Comparison of ENCODE assay signal across 21 cellular contexts in the genomic region with DNA sequence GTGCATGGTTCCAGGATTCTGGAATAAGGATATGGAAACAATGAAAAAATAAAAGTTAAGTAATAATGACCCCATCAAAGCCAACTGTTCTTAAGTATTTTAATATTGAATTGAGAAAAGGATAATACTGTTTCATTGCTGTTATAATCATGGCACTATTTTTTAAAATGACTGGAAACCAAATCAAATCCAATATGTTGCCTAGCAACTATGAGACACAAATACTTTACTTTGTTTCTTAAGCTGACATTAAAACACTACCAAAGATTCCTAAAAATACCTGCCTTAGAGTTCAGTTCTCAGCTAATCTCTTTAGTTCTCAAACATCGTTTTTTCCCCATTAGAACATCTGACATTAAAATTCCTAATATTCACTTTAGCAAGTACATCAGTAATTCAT.
DNase-seq lines count a peak whose midpoint lies in the region; TF ChIP-seq lines count a peak whose summit lies in the region.
"Had no signal": no experiment of that assay in that cellular context is flagged by ENCODE, and none has a peak within 500 bp of the region (broad histone marks: within the 10 kb centered on the region; RNA-seq: fewer than 3 reads in every experiment).

No MANE protein-coding gene starts in this region.

- no peak for TF ChIP-seq CTCF in esophagus muscularis mucosa (IDR thresholded peaks at IDR 0.05)
- TF ChIP-seq CTCF in nephron (IDR thresholded peaks at IDR 0.05; ENCODE audit: unreplicated experiment in 3 of 3), result no peak
- TF ChIP-seq CTCF in transverse colon (IDR thresholded peaks at IDR 0.05), result no peak

- H3K27me3 ChIP-seq in esophagus muscularis mucosa (no peaks in the 10 kb centered on the region), transverse colon (no peaks in the 10 kb centered on the region)
- H3K27me3 ChIP-seq: BLaER1, gastrocnemius medialis, upper lobe of right lung had no signal

- TF ChIP-seq EP300 in esophagus muscularis mucosa (IDR thresholded peaks at IDR 0.05), result no peak
- no peak for TF ChIP-seq EP300 in transverse colon (IDR thresholded peaks at IDR 0.05; ENCODE audit: low read depth)

- no peaks in the 10 kb centered on the region for H3K36me3 Mint-ChIP-seq in nephron (ENCODE audit: low read depth)
- H3K36me3 Mint-ChIP-seq: natural killer cell treated with Interleukin-12 subunit alpha and Interleukin-12 subunit beta and Interleukin-15 and Interleukin-18, amount 100 ng/mL, for 72 hours had no signal

- intact Hi-C loops in esophagus muscularis mucosa (cut with DNase I), result no loop called here
- intact Hi-C loops in transverse colon (cut with DNase I; ENCODE audit: low total_unique reads), result no loop called here

- no peaks in the 10 kb centered on the region for H3K36me3 ChIP-seq in esophagus muscularis mucosa
- H3K36me3 ChIP-seq in transverse colon, result no peaks in the 10 kb centered on the region
- H3K36me3 ChIP-seq: BLaER1, gastrocnemius medialis, upper lobe of right lung, WERI-Rb-1 had no signal

- H3K27me3 Mint-ChIP-seq in nephron (ENCODE audit: low read depth), result no peaks in the 10 kb centered on the region
- H3K27me3 Mint-ChIP-seq: progenitor cell of endocrine pancreas had no signal

- DNase-seq in M059J (ENCODE audit: low read depth) (peak; percentile 47), esophagus muscularis mucosa (ENCODE audit: extremely low spot score) (no peak), transverse colon (no peak), NCI-H146 treated with DMSO at 0.1 percent for 48 hours (lab: John Stamatoyannopoulos, UW; ENCODE audit: unreplicated experiment) (no peak), SHP77 treated with DMSO at 0.1 percent for 48 hours (lab: John Stamatoyannopoulos, UW) (no peak), NCI-H2081 (lab: John Stamatoyannopoulos, UW) (no peak), A172 (ENCODE audit: low spot score) (no peak)
- DNase-seq: activated CD8-positive, alpha-beta memory T cell treated with anti-CD3 and anti-CD28 coated beads, Interleukin-2, amount 50 U/mL, for 48 hours; activated effector memory CD4-positive, alpha-beta T cell treated with Interleukin-2 at 50 U/mL for 16 hours; activated naive CD8-positive, alpha-beta T cell treated with anti-CD3 and anti-CD28 coated beads, Interleukin-2, amount 50 U/mL, for 24 hours; gastrocnemius medialis; NCI-H1694 treated with DMSO at 0.1 percent for 48 hours; stimulated activated CD4-positive, alpha-beta T cell treated with anti-CD3 and anti-CD28 coated beads, Interleukin-4, amount 100 ng/mL, for 24 hours; upper lobe of right lung; WERI-Rb-1 had no signal

- no peak for TF ChIP-seq POLR2A in esophagus muscularis mucosa (IDR thresholded peaks at IDR 0.05; ENCODE audit: low read depth)
- TF ChIP-seq POLR2A in transverse colon (IDR thresholded peaks at IDR 0.05), result no peak

- H3K4me1 Mint-ChIP-seq in nephron, result peaks cover 23% of the 10 kb centered on the region
- H3K4me1 Mint-ChIP-seq: activated naive CD8-positive, alpha-beta T cell treated with anti-CD3 and anti-CD28 coated beads, Interleukin-2, amount 50 U/mL, for 24 hours had no signal

- peaks cover 0 to 75% (median 63%) of the 10 kb centered on the region in 4 donors for H3K4me1 ChIP-seq in esophagus muscularis mucosa
- H3K4me1 ChIP-seq in transverse colon, result peaks cover 0 to 6% (median 0%) of the 10 kb centered on the region in 4 donors
- H3K4me1 ChIP-seq: upper lobe of right lung had no signal

- in situ Hi-C loops in transverse colon (cut with MboI; ENCODE audit: low pct_ligation_motif_present in 1 of 4, low pct_unique_long_range_greater_than_20kb in 1 of 4, low sequenced_read_pairs in 3 of 4), result no loop called here

- no peaks in the 10 kb centered on the region for H3K9me3 Mint-ChIP-seq in nephron
- H3K9me3 Mint-ChIP-seq: activated naive CD8-positive, alpha-beta T cell treated with anti-CD3 and anti-CD28 coated beads, Interleukin-2, amount 50 U/mL, for 24 hours; natural killer cell treated with Interleukin-12 subunit alpha and Interleukin-12 subunit beta and Interleukin-15 and Interleukin-18, amount 100 ng/mL, for 72 hours; stimulated activated naive CD8-positive, alpha-beta T cell treated with anti-CD3 and anti-CD28 coated beads, Interleukin-15, Interleukin-2, amounts not matched to agents 100 ng/mL and 50 ng/mL, for 24 hours; T-helper 2 cell treated with Interferon-gamma antibody and Interleukin-4, amounts not matched to agents 5 μg/mL and 100 μg/mL, for 36 hours had no signal

- peak overlapping the region; percentile 76 to 80 (median 79) for H3K27ac ChIP-seq in esophagus muscularis mucosa (replicated peaks in 1 of 4)
- peak overlapping the region; percentile 21 to 60 (median 57) for H3K27ac ChIP-seq in transverse colon
- H3K27ac ChIP-seq: BLaER1, upper lobe of right lung, WERI-Rb-1 had no signal

- peak overlapping the region; percentile 76 to 82 (median 80) for H3K27ac Mint-ChIP-seq in nephron
- H3K27ac Mint-ChIP-seq: activated naive CD8-positive, alpha-beta T cell treated with anti-CD3 and anti-CD28 coated beads, Interleukin-2, amount 50 U/mL, for 24 hours; natural killer cell treated with Interleukin-12 subunit alpha and Interleukin-12 subunit beta and Interleukin-15 and Interleukin-18, amount 100 ng/mL, for 72 hours; progenitor cell of endocrine pancreas; stimulated activated naive CD8-positive, alpha-beta T cell treated with anti-CD3 and anti-CD28 coated beads, Interleukin-15, Interleukin-2, amounts not matched to agents 100 ng/mL and 50 ng/mL, for 24 hours; T-helper 2 cell treated with Interferon-gamma antibody and Interleukin-4, amounts not matched to agents 5 μg/mL and 100 μg/mL, for 36 hours had no signal

- H3K4me3 ChIP-seq in esophagus muscularis mucosa (peak overlapping the region in 1 of 4 donors; percentile 4), transverse colon (no peak overlapping the region)
- H3K4me3 ChIP-seq: BLaER1, gastrocnemius medialis, upper lobe of right lung had no signal

- H3K4me3 Mint-ChIP-seq in nephron, result peak overlapping the region in 1 of 3 experiments; percentile 3
- H3K4me3 Mint-ChIP-seq: activated naive CD8-positive, alpha-beta T cell treated with anti-CD3 and anti-CD28 coated beads, Interleukin-2, amount 50 U/mL, for 24 hours; natural killer cell treated with Interleukin-12 subunit alpha and Interleukin-12 subunit beta and Interleukin-15 and Interleukin-18, amount 100 ng/mL, for 72 hours; stimulated activated naive CD8-positive, alpha-beta T cell treated with anti-CD3 and anti-CD28 coated beads, Interleukin-15, Interleukin-2, amounts not matched to agents 100 ng/mL and 50 ng/mL, for 24 hours; T-helper 2 cell treated with Interferon-gamma antibody and Interleukin-4, amounts not matched to agents 5 μg/mL and 100 μg/mL, for 36 hours had no signal

- 21% methylated on average over 1 of the region's 1 CpG for WGBS in esophagus muscularis mucosa
- WGBS in transverse colon (ENCODE audit: low coverage in 1 of 2), 2 donors, result 57 to 62% methylated on average over 1 of the region's 1 CpG

- H3K9me3 ChIP-seq in esophagus muscularis mucosa (no peaks in the 10 kb centered on the region), transverse colon (no peaks in the 10 kb centered on the region)
- H3K9me3 ChIP-seq: BLaER1, gastrocnemius medialis, upper lobe of right lung had no signal
